Comparison of ENCODE assay signal across 17 cellular contexts in the genomic region with DNA sequence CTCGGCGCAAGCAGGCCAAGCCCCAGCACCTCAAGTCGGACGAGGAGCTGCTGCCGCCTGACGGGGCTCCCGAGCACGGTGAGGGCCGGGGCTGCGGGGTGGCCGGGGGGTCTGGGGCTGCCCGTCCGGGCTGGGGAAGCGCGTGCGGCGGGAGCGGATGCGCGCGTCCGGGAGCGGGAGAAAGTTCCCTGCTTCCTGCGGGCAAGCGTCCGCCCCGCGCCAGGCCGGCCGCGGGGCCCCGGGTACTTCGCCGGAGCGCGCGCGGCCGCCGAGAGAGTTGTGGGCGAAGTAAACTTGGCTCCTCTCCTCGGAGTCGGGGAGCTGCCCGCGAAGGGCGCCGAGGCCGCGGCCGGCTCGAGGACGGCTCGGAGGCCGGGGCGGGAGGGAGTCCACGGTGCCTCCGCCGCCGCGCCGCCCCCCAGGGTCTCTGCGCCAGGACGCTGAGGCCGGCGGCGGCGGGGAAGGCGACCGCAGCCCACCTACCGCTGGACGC. TPM values are rescaled to one million over a fixed set of nuclear protein-coding genes. Genes with fewer than 3 reads are reported as not detected.
DNase-seq lines count a peak whose midpoint lies in the region; ATAC-seq and TF ChIP-seq lines count a peak whose summit lies in the region.
"Had no signal": no experiment of that assay in that cellular context is flagged by ENCODE, and none has a peak within 500 bp of the region (broad histone marks: within the 10 kb centered on the region; RNA-seq: fewer than 3 reads in every experiment).

No MANE protein-coding gene starts in this region.

- H3K27me3 ChIP-seq in iPS DF 6.9 (ENCODE audit: control insufficient read depth, insufficient read depth, low read length) (peaks cover 26% of the 10 kb centered on the region), prostate gland (replicated peaks; ENCODE audit: insufficient read depth) (no peaks in the 10 kb centered on the region)

- no CpG with 5 or more reads among the region's 71 CpGs for WGBS in iPS DF 6.9 (ENCODE audit: insufficient coverage, insufficient read length)
- 4% methylated on average over 68 of the region's 71 CpGs for WGBS in prostate gland

- no peak for ATAC-seq in natural killer cell treated with Interleukin-12 subunit alpha and Interleukin-12 subunit beta and Interleukin-15 and Interleukin-18, amount 100 ng/mL, for 72 hours
- ATAC-seq in omental fat pad (ENCODE audit: low FRiP score): no peak
- ATAC-seq in GM19035 (IDR thresholded peaks at IDR 0.05; ENCODE audit: unreplicated experiment): no peak
- ATAC-seq in HG02970 (IDR thresholded peaks at IDR 0.05; ENCODE audit: low FRiP score, unreplicated experiment): no peak
- ATAC-seq: activated CD4-positive, alpha-beta T cell treated with anti-CD3 and anti-CD28 coated beads for 36 hours; esophagus mucosa had no signal

- H3K4me3 ChIP-seq in iPS DF 6.9 (ENCODE audit: low read length) (peak overlapping the region; percentile 96), prostate gland (peak overlapping the region; percentile 33 to 62)

- intact Hi-C loops in prostate gland (cut with DNase I): no loop called here

- H3K27ac ChIP-seq in iPS DF 6.9 (ENCODE audit: low read length) (no peak overlapping the region), prostate gland (peak overlapping the region; percentile 62 to 85)
- H3K27ac ChIP-seq: parathyroid adenoma had no signal

- TF ChIP-seq POLR2A in prostate gland (IDR thresholded peaks at IDR 0.05): no peak

- H3K9ac ChIP-seq in ES-I3 (ENCODE audit: low read depth, low read length): peak overlapping the region; percentile 86
- H3K9ac ChIP-seq: parathyroid adenoma had no signal

- no peak overlapping the region for H3K27ac Mint-ChIP-seq in natural killer cell treated with Interleukin-12 subunit alpha and Interleukin-12 subunit beta and Interleukin-15 and Interleukin-18, amount 100 ng/mL, for 72 hours
- H3K27ac Mint-ChIP-seq: activated CD4-positive, alpha-beta T cell treated with anti-CD3 and anti-CD28 coated beads for 36 hours; activated naive CD8-positive, alpha-beta T cell treated with anti-CD3 and anti-CD28 coated beads, Interleukin-2, amount 10 ng/mL, durations not matched to agents 7 days and 5 days; IgD-negative memory B cell; mesothelial cell of epicardium had no signal

- peaks cover 44 to 73% of the 10 kb centered on the region in 2 donors for H3K27me3 Mint-ChIP-seq in natural killer cell treated with Interleukin-12 subunit alpha and Interleukin-12 subunit beta and Interleukin-15 and Interleukin-18, amount 100 ng/mL, for 72 hours

- peaks cover 0 to 3% of the 10 kb centered on the region in 2 donors for H3K4me1 Mint-ChIP-seq in natural killer cell treated with Interleukin-12 subunit alpha and Interleukin-12 subunit beta and Interleukin-15 and Interleukin-18, amount 100 ng/mL, for 72 hours (ENCODE audit: low read depth in 2 of 2)

- no peaks in the 10 kb centered on the region for H3K9me3 Mint-ChIP-seq in natural killer cell treated with Interleukin-12 subunit alpha and Interleukin-12 subunit beta and Interleukin-15 and Interleukin-18, amount 100 ng/mL, for 72 hours
- H3K9me3 Mint-ChIP-seq: IgD-negative memory B cell, mesothelial cell of epicardium had no signal

- no peaks in the 10 kb centered on the region for H3K9me3 ChIP-seq in ES-I3 (ENCODE audit: control insufficient read depth, insufficient read depth, low read length)
- H3K9me3 ChIP-seq in iPS DF 6.9 (ENCODE audit: control insufficient read depth, insufficient read depth, low read length): no peaks in the 10 kb centered on the region
- no peaks in the 10 kb centered on the region for H3K9me3 ChIP-seq in prostate gland

- H3K36me3 ChIP-seq in ES-I3 (ENCODE audit: insufficient read depth, low read length): no peaks in the 10 kb centered on the region
- no peaks in the 10 kb centered on the region for H3K36me3 ChIP-seq in iPS DF 6.9 (ENCODE audit: control insufficient read depth, insufficient read depth, low read length)
- H3K36me3 ChIP-seq in prostate gland: no peaks in the 10 kb centered on the region

- H3K4me3 Mint-ChIP-seq in natural killer cell treated with Interleukin-12 subunit alpha and Interleukin-12 subunit beta and Interleukin-15 and Interleukin-18, amount 100 ng/mL, for 72 hours: no peak overlapping the region
- H3K4me3 Mint-ChIP-seq: activated CD4-positive, alpha-beta T cell treated with anti-CD3 and anti-CD28 coated beads for 36 hours; activated T-cell treated with anti-CD3 and anti-CD28 coated beads, Interleukin-2, amount 50 U/mL, for 4 hours; IgD-negative memory B cell had no signal

- peak; percentile 67 for DNase-seq in NCI-H69 (lab: John Stamatoyannopoulos, UW)
- DNase-seq in iPS DF 6.9 (ENCODE audit: low read depth, low spot score): no peak
- DNase-seq in prostate gland (ENCODE audit: low spot score): no peak
- DNase-seq in natural killer cell treated with Interleukin-12 subunit alpha and Interleukin-12 subunit beta and Interleukin-15 and Interleukin-18, amount 100 ng/mL, for 72 hours (ENCODE audit: low spot score): no peak
- DNase-seq in omental fat pad (ENCODE audit: low spot score): no peak
- DNase-seq: activated CD4-positive, alpha-beta T cell treated with anti-CD3 and anti-CD28 coated beads for 36 hours; activated T-cell treated with anti-CD3 and anti-CD28 coated beads, Interleukin-2, amount 50 U/mL, for 4 hours; NCI-H1092 had no signal

- TF ChIP-seq CTCF in prostate gland (IDR thresholded peaks at IDR 0.05) (no peak), omental fat pad (IDR thresholded peaks at IDR 0.05) (no peak)

- peaks cover 10% of the 10 kb centered on the region for H3K4me1 ChIP-seq in ES-I3 (ENCODE audit: insufficient read depth, low read length)
- peaks cover 5% of the 10 kb centered on the region for H3K4me1 ChIP-seq in iPS DF 6.9 (ENCODE audit: control insufficient read depth, insufficient read depth, low read length)
- H3K4me1 ChIP-seq in prostate gland (replicated peaks): no peaks in the 10 kb centered on the region
- H3K4me1 ChIP-seq: parathyroid adenoma had no signal

- H3K36me3 Mint-ChIP-seq in natural killer cell treated with Interleukin-12 subunit alpha and Interleukin-12 subunit beta and Interleukin-15 and Interleukin-18, amount 100 ng/mL, for 72 hours: no peaks in the 10 kb centered on the region
- H3K36me3 Mint-ChIP-seq: IgD-negative memory B cell, mesothelial cell of epicardium had no signal

RNA-seq across cellular contexts. Expression of a gene that starts 0.7 kb away (rescaled TPM):
- total RNA-seq in prostate gland (10 to 100 TPM in 1 of 2 donors, 1 to 10 TPM in 1; 3.0 to 40.8 TPM), omental fat pad (under 1 TPM in 1 of 4 donors, not detected in 3; 0.12 TPM)
- total RNA-seq in natural killer cell treated with Interleukin-12 subunit alpha and Interleukin-12 subunit beta and Interleukin-15 and Interleukin-18, amount 100 ng/mL, for 72 hours: not detected
- total RNA-seq: activated CD4-positive, alpha-beta T cell treated with anti-CD3 and anti-CD28 coated beads for 36 hours; activated naive CD8-positive, alpha-beta T cell treated with anti-CD3 and anti-CD28 coated beads, Interleukin-2, amount 10 ng/mL, durations not matched to agents 7 days and 5 days; activated T-cell treated with anti-CD3 and anti-CD28 coated beads, Interleukin-2, amount 50 U/mL, for 4 hours; esophagus mucosa; T-helper 2 cell treated with Interferon-gamma antibody and Interleukin-4, amounts not matched to agents 100 ng/mL and 5 ng/mL, for 36 hours had no signal
